In genomic region chr1:244439391-244440032, GRCh38 we compare ENCODE assay signal across 15 cellular contexts. TPM values are rescaled to one million over a fixed set of nuclear protein-coding genes. Genes with fewer than 3 reads are reported as not detected.
DNase-seq lines count a peak whose midpoint lies in the region; ATAC-seq and TF ChIP-seq lines count a peak whose summit lies in the region.
"Had no signal": no experiment of that assay in that cellular context is flagged by ENCODE, and none has a peak within 500 bp of the region (broad histone marks: within the 10 kb centered on the region; RNA-seq: fewer than 3 reads in every experiment).

No MANE protein-coding gene starts in this region.

- H3K4me1 Mint-ChIP-seq in stimulated activated naive CD8-positive, alpha-beta T cell treated with anti-CD3 and anti-CD28 coated beads, Interleukin-15, Interleukin-2, amounts not matched to agents 100 ng/mL and 50 ng/mL, for 24 hours (ENCODE audit: low read depth) = peaks cover 64% of the 10 kb centered on the region
- peaks cover 38% of the 10 kb centered on the region for H3K4me1 Mint-ChIP-seq in activated T-helper 17 cell treated with anti-CD3 and anti-CD28 coated beads, Interleukin-2, amount 50 U/mL, for 72 hours

- H3K4me1 ChIP-seq in upper lobe of right lung (peaks cover 13% of the 10 kb centered on the region), HAP-1 (no peaks in the 10 kb centered on the region)
- H3K4me1 ChIP-seq: parathyroid adenoma had no signal

- peak overlapping the region; percentile 20 for H3K27ac ChIP-seq in layer of hippocampus (ENCODE audit: low read depth, low read length)
- H3K27ac ChIP-seq in upper lobe of right lung = no peak overlapping the region
- H3K27ac ChIP-seq: parathyroid adenoma had no signal

- H3K9me3 ChIP-seq in upper lobe of right lung = no peaks in the 10 kb centered on the region
- H3K9me3 ChIP-seq in HAP-1 = no peaks in the 10 kb centered on the region

- H3K36me3 ChIP-seq in upper lobe of right lung = peaks cover 12% of the 10 kb centered on the region
- H3K36me3 ChIP-seq in HAP-1 (replicated peaks) = peaks cover 18% of the 10 kb centered on the region

- no peaks in the 10 kb centered on the region for H3K9me3 Mint-ChIP-seq in stimulated activated naive CD8-positive, alpha-beta T cell treated with anti-CD3 and anti-CD28 coated beads, Interleukin-15, Interleukin-2, amounts not matched to agents 100 ng/mL and 50 ng/mL, for 24 hours
- H3K9me3 Mint-ChIP-seq in activated T-helper 17 cell treated with anti-CD3 and anti-CD28 coated beads, Interleukin-2, amount 50 U/mL, for 72 hours = no peaks in the 10 kb centered on the region
- H3K9me3 Mint-ChIP-seq: activated CD4-positive, alpha-beta T cell treated with anti-CD3 and anti-CD28 coated beads, Interleukin-2, amount 10 ng/mL, durations not matched to agents 7 days and 5 days; dendritic cell treated with granulocyte-macrophage colony-stimulating factor and Interleukin-4, amounts not matched to agents 40 ng/mL and 50 ng/mL, for 4 days; type B pancreatic cell had no signal

- H3K27me3 Mint-ChIP-seq in stimulated activated naive CD8-positive, alpha-beta T cell treated with anti-CD3 and anti-CD28 coated beads, Interleukin-15, Interleukin-2, amounts not matched to agents 100 ng/mL and 50 ng/mL, for 24 hours = no peaks in the 10 kb centered on the region
- H3K27me3 Mint-ChIP-seq in activated T-helper 17 cell treated with anti-CD3 and anti-CD28 coated beads, Interleukin-2, amount 50 U/mL, for 72 hours = no peaks in the 10 kb centered on the region
- H3K27me3 Mint-ChIP-seq: activated CD4-positive, alpha-beta T cell treated with anti-CD3 and anti-CD28 coated beads, Interleukin-2, amount 10 ng/mL, durations not matched to agents 7 days and 5 days; dendritic cell treated with granulocyte-macrophage colony-stimulating factor and Interleukin-4, amounts not matched to agents 40 ng/mL and 50 ng/mL, for 4 days; type B pancreatic cell had no signal

- H3K36me3 Mint-ChIP-seq in stimulated activated naive CD8-positive, alpha-beta T cell treated with anti-CD3 and anti-CD28 coated beads, Interleukin-15, Interleukin-2, amounts not matched to agents 100 ng/mL and 50 ng/mL, for 24 hours (ENCODE audit: low read depth) = peaks cover 67% of the 10 kb centered on the region
- H3K36me3 Mint-ChIP-seq in activated T-helper 17 cell treated with anti-CD3 and anti-CD28 coated beads, Interleukin-2, amount 50 U/mL, for 72 hours (ENCODE audit: low read depth) = peaks cover 43% of the 10 kb centered on the region

- H3K27ac Mint-ChIP-seq in stimulated activated naive CD8-positive, alpha-beta T cell treated with anti-CD3 and anti-CD28 coated beads, Interleukin-15, Interleukin-2, amounts not matched to agents 100 ng/mL and 50 ng/mL, for 24 hours = peak overlapping the region; percentile 8
- H3K27ac Mint-ChIP-seq in activated T-helper 17 cell treated with anti-CD3 and anti-CD28 coated beads, Interleukin-2, amount 50 U/mL, for 72 hours = peak overlapping the region; percentile 33
- H3K27ac Mint-ChIP-seq: activated CD4-positive, alpha-beta T cell treated with anti-CD3 and anti-CD28 coated beads, Interleukin-2, amount 10 ng/mL, durations not matched to agents 7 days and 5 days; dendritic cell treated with granulocyte-macrophage colony-stimulating factor and Interleukin-4, amounts not matched to agents 40 ng/mL and 50 ng/mL, for 4 days; type B pancreatic cell had no signal

- H3K27me3 ChIP-seq in layer of hippocampus (ENCODE audit: control insufficient read depth, insufficient read depth, low read length) (no peaks in the 10 kb centered on the region), upper lobe of right lung (no peaks in the 10 kb centered on the region), HAP-1 (ENCODE audit: low read depth) (no peaks in the 10 kb centered on the region)

- no peak overlapping the region for H3K4me3 ChIP-seq in upper lobe of right lung
- H3K4me3 ChIP-seq in HAP-1 = no peak overlapping the region

- no peak for TF ChIP-seq CTCF in upper lobe of right lung (IDR thresholded peaks at IDR 0.05)

- no peak for ATAC-seq in stimulated activated naive CD8-positive, alpha-beta T cell treated with anti-CD3 and anti-CD28 coated beads, Interleukin-15, Interleukin-2, amounts not matched to agents 100 U/mL and 50 U/mL, for 24 hours
- no peak for ATAC-seq in activated T-helper 17 cell treated with anti-CD3 and anti-CD28 coated beads, Interleukin-2, amount 50 U/mL, for 72 hours (replicated peaks)
- peak; percentile 74 for ATAC-seq in upper lobe of right lung

- no peak for DNase-seq in stimulated activated naive CD8-positive, alpha-beta T cell treated with anti-CD3 and anti-CD28 coated beads, Interleukin-15, Interleukin-2, amounts not matched to agents 100 U/mL and 50 U/mL, for 24 hours
- DNase-seq in upper lobe of right lung (no peak), HAP-1 (ENCODE audit: low spot score in 2 of 2) (no peak), activated T-cell treated with anti-CD3 and anti-CD28 coated beads for 4 hours (no peak)
- no peak for DNase-seq in activated T-cell treated with anti-CD3 and anti-CD28 coated beads, Interleukin-2, amount 50 U/mL, for 48 hours
- DNase-seq: activated CD4-positive, alpha-beta T cell treated with anti-CD3 and anti-CD28 coated beads, Interleukin-2, amount 10 ng/mL, durations not matched to agents 7 days and 5 days; AML-193; aorta had no signal

- intact Hi-C loops in upper lobe of right lung (cut with DNase I) = no loop called here

- no peak overlapping the region for H3K4me3 Mint-ChIP-seq in stimulated activated naive CD8-positive, alpha-beta T cell treated with anti-CD3 and anti-CD28 coated beads, Interleukin-15, Interleukin-2, amounts not matched to agents 100 ng/mL and 50 ng/mL, for 24 hours
- H3K4me3 Mint-ChIP-seq in activated T-helper 17 cell treated with anti-CD3 and anti-CD28 coated beads, Interleukin-2, amount 50 U/mL, for 72 hours = no peak overlapping the region
- H3K4me3 Mint-ChIP-seq: activated CD4-positive, alpha-beta T cell treated with anti-CD3 and anti-CD28 coated beads, Interleukin-2, amount 10 ng/mL, durations not matched to agents 7 days and 5 days; dendritic cell treated with granulocyte-macrophage colony-stimulating factor and Interleukin-4, amounts not matched to agents 40 ng/mL and 50 ng/mL, for 4 days; type B pancreatic cell had no signal

- in situ Hi-C loops in HAP-1 (cut with MboI; ENCODE audit: low sequenced_read_pairs) = no loop called here

RNA-seq across cellular contexts. Expression of gene ADSS2, which starts 12.2 kb away (rescaled TPM):
- total RNA-seq in activated T-helper 17 cell treated with anti-CD3 and anti-CD28 coated beads, Interleukin-2, amount 50 U/mL, for 72 hours = 10 to 100 TPM; 48.8 to 56.3 TPM
- 34.2 TPM for total RNA-seq in upper lobe of right lung

RNA-seq across cellular contexts. Expression of gene CATSPERE, which starts 21.6 kb away (rescaled TPM):
- total RNA-seq in activated T-helper 17 cell treated with anti-CD3 and anti-CD28 coated beads, Interleukin-2, amount 50 U/mL, for 72 hours = under 1 TPM; 0.53 to 0.69 TPM
- 1.1 TPM for total RNA-seq in upper lobe of right lung
- total RNA-seq: NCI-H460 had no signal
